9 cellular contexts compared by ENCODE assay signal in the genomic region with DNA sequence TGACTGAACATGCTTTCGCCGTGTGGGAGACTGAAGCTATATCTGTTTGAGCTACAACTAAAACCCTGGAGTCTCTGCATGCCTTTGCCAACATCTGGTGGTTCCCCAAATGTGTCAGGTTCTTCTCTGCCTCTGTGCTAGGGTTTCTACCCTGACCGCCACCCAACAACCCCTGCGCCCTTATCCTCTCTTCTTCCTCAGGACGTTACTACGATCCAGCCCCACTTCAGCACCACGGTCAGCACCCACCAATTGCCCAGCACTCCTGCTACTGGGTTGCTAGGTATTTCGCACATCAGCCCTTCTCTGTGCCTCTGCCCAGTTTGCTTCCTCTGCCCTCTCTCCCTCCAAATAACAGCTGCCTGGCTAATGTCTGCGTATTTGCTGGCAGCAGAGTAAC.
DNase-seq lines count a peak whose midpoint lies in the region; ATAC-seq, FAIRE-seq and TF ChIP-seq lines count a peak whose summit lies in the region.
"Had no signal": no experiment of that assay in that cellular context is flagged by ENCODE, and none has a peak within 500 bp of the region (broad histone marks: within the 10 kb centered on the region; RNA-seq: fewer than 3 reads in every experiment).

No MANE protein-coding gene starts in this region.

- in situ Hi-C loops in Caki2 (cut with HindIII; ENCODE audit: low pct_unique_long_range_greater_than_20kb, low sequenced_read_pairs) = no loop called here

- H3K27me3 Mint-ChIP-seq in WTC11 (ENCODE audit: low read depth) = peaks cover 3% of the 10 kb centered on the region

- no peaks in the 10 kb centered on the region for H3K36me3 Mint-ChIP-seq in WTC11

- H3K27me3 ChIP-seq in tibial nerve = no peaks in the 10 kb centered on the region

- peak; percentile 50 for DNase-seq in Caki2 (ENCODE audit: low read depth)
- DNase-seq in HTR-8/SVneo (ENCODE audit: insufficient read length, low spot score) = peak; percentile 43
- DNase-seq in WTC11 (ENCODE audit: low spot score) = peak; percentile 86
- no peak for DNase-seq in left lobe of liver (ENCODE audit: low spot score)
- no peak for DNase-seq in NCI-H1105 treated with DMSO at 0.1 percent for 48 hours (lab: John Stamatoyannopoulos, UW)
- DNase-seq in tibial nerve (ENCODE audit: low spot score in 2 of 2) = no peak
- DNase-seq in cortex of kidney (lab: John Stamatoyannopoulos, UW) = no peak
- DNase-seq in SK-N-DZ (ENCODE audit: low spot score) = no peak

- H3K4me3 Mint-ChIP-seq in WTC11 = no peak overlapping the region

- TF ChIP-seq CTCF in WTC11 (IDR thresholded peaks at IDR 0.05) (no peak), tibial nerve (IDR thresholded peaks at IDR 0.05) (no peak)

- H3K27ac ChIP-seq in tibial nerve = no peak overlapping the region
- H3K27ac ChIP-seq: KMS-11 had no signal

- ATAC-seq in WTC11 = peak; percentile 97
- ATAC-seq in left lobe of liver = peak; percentile 56

- TF ChIP-seq POLR2A in tibial nerve (IDR thresholded peaks at IDR 0.05) = no peak

- POLR2A ChIA-PET in WTC11 (lab: Charles Lee) = no interaction called here

- H3K4me1 ChIP-seq in tibial nerve = no peaks in the 10 kb centered on the region

- TF ChIP-seq EP300 in tibial nerve (IDR thresholded peaks at IDR 0.05) = no peak

- CTCF ChIA-PET in WTC11 (lab: Charles Lee) = interaction anchor here (1.2 kb wide), 1 partner anchor 186 kb away, joined by 3 read pairs; no protein-coding TSS in a partner anchor

- peaks cover 0 to 7% (median 0%) of the 10 kb centered on the region in 4 donors for H3K9me3 ChIP-seq in tibial nerve

- H3K36me3 ChIP-seq in tibial nerve = no peaks in the 10 kb centered on the region

- no peak overlapping the region for H3K27ac Mint-ChIP-seq in WTC11

- WGBS in tibial nerve, 2 donors = 35 to 37% methylated on average over 9 of the region's 9 CpGs

- H3K4me3 ChIP-seq in tibial nerve = no peak overlapping the region

- FAIRE-seq in HTR-8/SVneo (lab: Jason Lieb, UNC) = peak; percentile 48

- H3K4me1 Mint-ChIP-seq in WTC11 = no peaks in the 10 kb centered on the region

- peaks cover 3% of the 10 kb centered on the region; the same call in 1 of the 2 replicates for H3K9me3 Mint-ChIP-seq in WTC11

TF ChIP-seq in WTC11, 78 proteins besides CTCF, POLR2A, EP300 and RAD21 (continues in another document):
- no peak; the same call in 1 of the 2 replicates for TF ChIP-seq ZBTB21 (CRISPR knock-in tag; IDR thresholded peaks at IDR 0.05; ENCODE audit: borderline replicate concordance)
- TF ChIP-seq ZNF263 (CRISPR knock-in tag; IDR thresholded peaks at IDR 0.05; ENCODE audit: low read depth) = no peak
- TF ChIP-seq SOX15 (CRISPR knock-in tag; IDR thresholded peaks at IDR 0.05) = no peak
- no peak for TF ChIP-seq ZNF232 (CRISPR knock-in tag; IDR thresholded peaks at IDR 0.05)
- TF ChIP-seq MYBL2 (CRISPR knock-in tag; IDR thresholded peaks at IDR 0.05) = no peak
- TF ChIP-seq ZNF121 (CRISPR knock-in tag; IDR thresholded peaks at IDR 0.05) = no peak
- TF ChIP-seq CREB1 (CRISPR knock-in tag; IDR thresholded peaks at IDR 0.05) = no peak
- TF ChIP-seq ELF4 (CRISPR knock-in tag; IDR thresholded peaks at IDR 0.05; ENCODE audit: low read depth) = no peak
- TF ChIP-seq GTF2I (CRISPR knock-in tag; conservative IDR thresholded peaks at IDR 0.05) = no peak
- TF ChIP-seq, protein P1, sequence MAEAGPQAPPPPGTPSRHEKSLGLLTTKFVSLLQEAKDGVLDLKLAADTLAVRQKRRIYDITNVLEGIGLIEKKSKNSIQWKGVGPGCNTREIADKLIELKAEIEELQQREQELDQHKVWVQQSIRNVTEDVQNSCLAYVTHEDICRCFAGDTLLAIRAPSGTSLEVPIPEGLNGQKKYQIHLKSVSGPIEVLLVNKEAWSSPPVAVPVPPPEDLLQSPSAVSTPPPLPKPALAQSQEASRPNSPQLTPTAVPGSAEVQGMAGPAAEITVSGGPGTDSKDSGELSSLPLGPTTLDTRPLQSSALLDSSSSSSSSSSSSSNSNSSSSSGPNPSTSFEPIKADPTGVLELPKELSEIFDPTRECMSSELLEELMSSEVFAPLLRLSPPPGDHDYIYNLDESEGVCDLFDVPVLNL (CRISPR knock-in tag; IDR thresholded peaks at IDR 0.05; ENCODE audit: borderline replicate concordance, low read depth) = no peak
- no peak for TF ChIP-seq NR1H2 (CRISPR knock-in tag; IDR thresholded peaks at IDR 0.05)
- no peak for TF ChIP-seq GABPB1 (CRISPR knock-in tag; IDR thresholded peaks at IDR 0.05)
- no peak for TF ChIP-seq ZNF138 (CRISPR knock-in tag; conservative IDR thresholded peaks at IDR 0.05)
- TF ChIP-seq, protein P2, sequence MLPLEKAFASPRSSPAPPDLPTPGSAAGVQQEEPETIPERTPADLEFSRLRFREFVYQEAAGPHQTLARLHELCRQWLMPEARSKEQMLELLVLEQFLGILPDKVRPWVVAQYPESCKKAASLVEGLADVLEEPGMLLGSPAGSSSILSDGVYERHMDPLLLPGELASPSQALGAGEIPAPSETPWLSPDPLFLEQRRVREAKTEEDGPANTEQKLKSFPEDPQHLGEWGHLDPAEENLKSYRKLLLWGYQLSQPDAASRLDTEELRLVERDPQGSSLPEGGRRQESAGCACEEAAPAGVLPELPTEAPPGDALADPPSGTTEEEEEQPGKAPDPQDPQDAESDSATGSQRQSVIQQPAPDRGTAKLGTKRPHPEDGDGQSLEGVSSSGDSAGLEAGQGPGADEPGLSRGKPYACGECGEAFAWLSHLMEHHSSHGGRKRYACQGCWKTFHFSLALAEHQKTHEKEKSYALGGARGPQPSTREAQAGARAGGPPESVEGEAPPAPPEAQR (CRISPR knock-in tag; IDR thresholded peaks at IDR 0.05) = no peak
- TF ChIP-seq ETV6 (CRISPR knock-in tag; IDR thresholded peaks at IDR 0.05) = no peak
- peak; percentile 93; the same call in 1 of the 2 replicates for TF ChIP-seq NFE2L1 (CRISPR knock-in tag; IDR thresholded peaks at IDR 0.05)
- TF ChIP-seq, protein P3, sequence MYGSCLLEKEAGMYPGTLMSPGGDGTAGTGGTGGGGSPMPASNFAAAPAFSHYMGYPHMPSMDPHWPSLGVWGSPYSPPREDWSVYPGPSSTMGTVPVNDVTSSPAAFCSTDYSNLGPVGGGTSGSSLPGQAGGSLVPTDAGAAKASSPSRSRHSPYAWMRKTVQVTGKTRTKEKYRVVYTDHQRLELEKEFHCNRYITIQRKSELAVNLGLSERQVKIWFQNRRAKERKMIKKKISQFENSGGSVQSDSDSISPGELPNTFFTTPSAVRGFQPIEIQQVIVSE (CRISPR knock-in tag; IDR thresholded peaks at IDR 0.05; ENCODE audit: borderline replicate concordance) = no peak
- TF ChIP-seq JAZF1 (CRISPR knock-in tag; IDR thresholded peaks at IDR 0.05) = no peak
- no peak for TF ChIP-seq GRHL2 (CRISPR knock-in tag; IDR thresholded peaks at IDR 0.05; ENCODE audit: insufficient replicate concordance, severe bottlenecking)
- TF ChIP-seq OVOL2 (CRISPR knock-in tag; IDR thresholded peaks at IDR 0.05; ENCODE audit: borderline replicate concordance) = no peak
- TF ChIP-seq IRF2 (CRISPR knock-in tag; IDR thresholded peaks at IDR 0.05; ENCODE audit: borderline replicate concordance, low read depth) = no peak
- TF ChIP-seq, protein P4, sequence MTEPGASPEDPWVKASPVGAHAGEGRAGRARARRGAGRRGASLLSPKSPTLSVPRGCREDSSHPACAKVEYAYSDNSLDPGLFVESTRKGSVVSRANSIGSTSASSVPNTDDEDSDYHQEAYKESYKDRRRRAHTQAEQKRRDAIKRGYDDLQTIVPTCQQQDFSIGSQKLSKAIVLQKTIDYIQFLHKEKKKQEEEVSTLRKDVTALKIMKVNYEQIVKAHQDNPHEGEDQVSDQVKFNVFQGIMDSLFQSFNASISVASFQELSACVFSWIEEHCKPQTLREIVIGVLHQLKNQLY (CRISPR knock-in tag; IDR thresholded peaks at IDR 0.05) = no peak
- TF ChIP-seq, protein P5, sequence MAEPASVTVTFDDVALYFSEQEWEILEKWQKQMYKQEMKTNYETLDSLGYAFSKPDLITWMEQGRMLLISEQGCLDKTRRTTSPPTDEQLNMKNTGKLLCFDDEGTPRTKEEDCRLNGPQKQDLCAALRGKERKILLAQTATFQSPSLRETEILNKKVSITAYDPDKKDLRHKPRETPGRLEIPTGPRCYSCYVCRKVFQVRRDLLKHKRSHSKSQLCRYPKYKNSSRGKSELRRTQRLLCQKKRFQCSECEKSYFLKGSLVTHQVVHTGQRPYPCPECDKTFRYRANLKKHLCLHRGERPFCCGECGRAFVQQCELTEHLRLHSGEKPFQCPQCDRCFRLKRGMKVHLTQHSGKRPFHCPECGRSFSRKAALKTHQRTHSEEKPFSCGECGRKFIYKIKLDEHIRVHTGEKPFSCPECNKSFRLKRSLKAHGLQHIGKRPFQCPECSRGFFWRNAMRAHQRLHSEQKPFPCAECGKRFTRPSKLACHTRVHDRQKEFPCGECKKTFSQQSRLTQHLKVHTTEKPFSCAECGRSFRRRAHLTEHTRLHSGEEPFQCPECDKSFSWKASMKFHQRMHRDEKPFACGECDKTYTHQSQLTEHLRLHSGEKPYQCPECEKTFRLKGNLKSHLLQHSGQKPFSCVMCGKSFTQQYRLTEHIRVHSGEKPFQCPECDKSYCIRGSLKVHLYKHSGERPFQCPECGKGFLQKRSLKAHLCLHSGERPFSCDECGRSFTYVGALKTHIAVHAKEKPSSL (CRISPR knock-in tag; conservative IDR thresholded peaks at IDR 0.05) = no peak
- no peak for TF ChIP-seq NR3C1 (CRISPR knock-in tag; conservative IDR thresholded peaks at IDR 0.05; ENCODE audit: low read depth)
- no peak for TF ChIP-seq ZNF396 (CRISPR knock-in tag; IDR thresholded peaks at IDR 0.05; ENCODE audit: borderline replicate concordance)
- TF ChIP-seq CREM (CRISPR knock-in tag; IDR thresholded peaks at IDR 0.05) = no peak; the same call in 1 of the 2 replicates
- TF ChIP-seq NFYB (CRISPR knock-in tag; conservative IDR thresholded peaks at IDR 0.05; ENCODE audit: low read depth) = no peak
- TF ChIP-seq, protein P6, sequence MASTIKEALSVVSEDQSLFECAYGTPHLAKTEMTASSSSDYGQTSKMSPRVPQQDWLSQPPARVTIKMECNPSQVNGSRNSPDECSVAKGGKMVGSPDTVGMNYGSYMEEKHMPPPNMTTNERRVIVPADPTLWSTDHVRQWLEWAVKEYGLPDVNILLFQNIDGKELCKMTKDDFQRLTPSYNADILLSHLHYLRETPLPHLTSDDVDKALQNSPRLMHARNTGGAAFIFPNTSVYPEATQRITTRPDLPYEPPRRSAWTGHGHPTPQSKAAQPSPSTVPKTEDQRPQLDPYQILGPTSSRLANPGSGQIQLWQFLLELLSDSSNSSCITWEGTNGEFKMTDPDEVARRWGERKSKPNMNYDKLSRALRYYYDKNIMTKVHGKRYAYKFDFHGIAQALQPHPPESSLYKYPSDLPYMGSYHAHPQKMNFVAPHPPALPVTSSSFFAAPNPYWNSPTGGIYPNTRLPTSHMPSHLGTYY (CRISPR knock-in tag; IDR thresholded peaks at IDR 0.05) = no peak

Comparison
In these comparisons a context has a peak if more than half of its experiments do, and no peak if none do; other contexts are left out.
1. DNase-seq: peak in Caki2 (single experiment), HTR-8/SVneo (single experiment) and WTC11 (single experiment); none in left lobe of liver (single experiment), NCI-H1105 treated with DMSO at 0.1 percent for 48 hours (single experiment), tibial nerve (0 of 2), cortex of kidney (single experiment) and SK-N-DZ (single experiment).